8 cellular contexts compared by ENCODE assay signal in genomic region chr1:35539824-35540261, GRCh38. TPM values are rescaled to one million over a fixed set of nuclear protein-coding genes. Genes with fewer than 3 reads are reported as not detected.
A peak's percentile ranks its signal among the peaks of the same experiment; 100 is the strongest.
DNase-seq lines count a peak whose midpoint lies in the region; ATAC-seq, FAIRE-seq and TF ChIP-seq lines count a peak whose summit lies in the region.

No MANE protein-coding gene starts in this region.

- H3K9me3 ChIP-seq in MM.1S (replicated peaks; ENCODE audit: insufficient read depth, low read length), result no peaks in the 10 kb centered on the region
- no peaks in the 10 kb centered on the region for H3K9me3 ChIP-seq in pancreas

- no peak overlapping the region for H3K9ac ChIP-seq in MM.1S (ENCODE audit: low read length)

- H3K79me2 ChIP-seq in MM.1S (ENCODE audit: low read length), result peaks cover 76% of the 10 kb centered on the region

- intact Hi-C loops in pancreas (cut with DNase I), result no loop called here

- H3K4me3 ChIP-seq in MM.1S (ENCODE audit: low read length) (no peak overlapping the region), pancreas (no peak overlapping the region)

- peaks cover 33% of the 10 kb centered on the region for H3K4me1 ChIP-seq in MM.1S (ENCODE audit: low read length)
- peaks cover 0 to 15% (median 8%) of the 10 kb centered on the region in 3 donors for H3K4me1 ChIP-seq in pancreas

- H4K20me1 ChIP-seq in MM.1S (ENCODE audit: insufficient read depth, low read length), result no peaks in the 10 kb centered on the region

- peak overlapping the region; percentile 57 for H3K4me2 ChIP-seq in MM.1S (ENCODE audit: low read depth, low read length)

- H3K36me3 ChIP-seq in MM.1S (replicated peaks; ENCODE audit: insufficient read depth, low read length) (no peaks in the 10 kb centered on the region), pancreas (no peaks in the 10 kb centered on the region)

- ATAC-seq in GM18498 (IDR thresholded peaks at IDR 0.05; ENCODE audit: unreplicated experiment), result peak; percentile 52
- peak in 3 of 4 donors; percentile 32 to 47 (median 45) for ATAC-seq in pancreas
- ATAC-seq in GM18861 (IDR thresholded peaks at IDR 0.05; ENCODE audit: unreplicated experiment), result no peak
- ATAC-seq in GM19328 (IDR thresholded peaks at IDR 0.05; ENCODE audit: unreplicated experiment), result no peak

- TF ChIP-seq CTCF in MM.1S (IDR thresholded peaks at IDR 0.05; ENCODE audit: low read length) (no peak), pancreas (IDR thresholded peaks at IDR 0.05) (no peak), D721Med (IDR thresholded peaks at IDR 0.05; ENCODE audit: insufficient read depth, missing control alignments) (no peak)

- peaks cover 27% of the 10 kb centered on the region for H3F3A ChIP-seq in MM.1S (ENCODE audit: insufficient read depth, low read length)

- FAIRE-seq in pancreas (lab: Jason Lieb, UNC) (no peak), D721Med (lab: Jason Lieb, UNC) (no peak)

- H3K27ac ChIP-seq in MM.1S (ENCODE audit: low read length) (peak overlapping the region; percentile 79), cingulate gyrus (ENCODE audit: low read depth, low read length) (peak overlapping the region; percentile 70), pancreas (peak overlapping the region in 1 of 4 donors; percentile 31)

- no peak overlapping the region for H2AFZ ChIP-seq in MM.1S (ENCODE audit: low read length)

- DNase-seq in MM.1S, result peak; percentile 11
- no peak for DNase-seq in pancreas
- no peak for DNase-seq in NCI-H1105 (lab: John Stamatoyannopoulos, UW)
- DNase-seq in D721Med (ENCODE audit: insufficient read length, low spot score), result no peak

- H3K9me2 ChIP-seq in MM.1S (replicated peaks; ENCODE audit: insufficient read depth, low read length), result no peaks in the 10 kb centered on the region

- WGBS in pancreas, 2 donors, result 13 to 29% methylated on average over 1 of the region's 1 CpG

- H3K27me3 ChIP-seq in MM.1S (replicated peaks; ENCODE audit: insufficient read depth, low read length), result no peaks in the 10 kb centered on the region
- H3K27me3 ChIP-seq in pancreas, result no peaks in the 10 kb centered on the region

RNA-seq across cellular contexts. Expression of gene KIAA0319L, which starts 17.4 kb away (rescaled TPM):
- 10 to 100 TPM; 41.7 to 50.8 (median 45.7) TPM for total RNA-seq in pancreas
- polyA plus RNA-seq in pancreas, result 10 to 100 TPM; 22.9 to 37.4 TPM

RNA-seq across cellular contexts. Expression of gene NCDN, which starts 17.8 kb away (rescaled TPM):
- 10 to 100 TPM in 1 of 6 donors, 1 to 10 TPM in 5; 4.4 to 12.8 (median 6.9) TPM for total RNA-seq in pancreas
- 10 to 100 TPM in 1 of 2 donors, 1 to 10 TPM in 1; 7.4 to 11.0 TPM for polyA plus RNA-seq in pancreas

RNA-seq across cellular contexts. Expression of gene TFAP2E, which starts 33.3 kb away (rescaled TPM):
- total RNA-seq in pancreas, result under 1 TPM; 0.08 to 0.87 (median 0.21) TPM
- polyA plus RNA-seq in pancreas, result 1 to 10 TPM; 1.1 to 2.0 TPM

Comparison
In these comparisons a context has a peak if more than half of its experiments do, and no peak if none do; other contexts are left out.
1. ATAC-seq: peak in GM18498 (single experiment) and pancreas (3 of 4); none in GM18861 (single experiment) and GM19328 (single experiment).